ENCODE assay signal across 8 cellular contexts in the genomic region with DNA sequence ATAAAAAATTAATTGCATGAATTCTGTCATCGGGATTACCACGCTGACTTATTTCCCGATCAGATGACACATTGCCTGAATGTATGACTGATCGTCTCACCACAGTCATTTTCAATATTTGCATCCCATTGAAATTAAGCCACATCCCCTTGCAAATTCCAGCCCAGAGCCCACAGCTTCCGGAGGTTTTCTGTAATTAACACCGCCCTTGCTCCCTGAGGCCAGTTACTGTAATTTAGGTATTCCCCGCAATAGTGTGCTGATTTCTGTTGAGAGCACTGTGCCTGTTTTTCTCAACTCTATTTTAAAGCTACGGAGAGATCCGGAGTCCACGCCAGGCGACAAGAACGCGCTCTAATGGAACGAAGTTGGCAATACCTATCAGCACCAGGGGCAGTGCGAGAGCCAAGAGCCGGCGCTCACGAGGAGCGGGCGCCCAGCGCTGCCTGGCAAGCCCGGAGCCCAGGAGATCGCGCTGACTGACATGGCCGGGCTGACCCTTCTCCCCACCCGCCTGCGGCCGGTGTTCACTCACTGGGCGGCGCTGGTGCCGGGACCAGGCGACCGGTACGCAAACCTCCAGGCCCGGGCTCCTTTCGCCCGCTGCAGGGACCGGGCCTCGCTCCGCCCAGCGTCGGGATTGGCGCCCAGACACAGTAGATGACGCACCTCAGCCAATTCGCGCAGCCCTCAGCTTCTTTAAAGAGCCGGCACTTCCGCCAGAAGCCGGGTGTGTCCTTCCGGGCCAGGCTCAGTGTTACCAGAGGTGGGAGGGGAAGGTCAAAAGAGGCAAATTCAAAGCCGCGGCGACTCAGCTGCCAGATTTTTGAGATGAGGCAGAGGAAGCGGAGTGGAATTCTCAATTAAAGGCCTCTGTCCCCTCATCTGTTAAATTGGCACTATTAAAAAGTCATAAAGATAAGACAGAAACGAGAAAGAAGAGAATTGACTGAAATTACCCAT. TPM values are rescaled to one million over a fixed set of nuclear protein-coding genes. Genes with fewer than 3 reads are reported as not detected.
DNase-seq lines count a peak whose midpoint lies in the region; ATAC-seq and TF ChIP-seq lines count a peak whose summit lies in the region.

A gene with protein sequence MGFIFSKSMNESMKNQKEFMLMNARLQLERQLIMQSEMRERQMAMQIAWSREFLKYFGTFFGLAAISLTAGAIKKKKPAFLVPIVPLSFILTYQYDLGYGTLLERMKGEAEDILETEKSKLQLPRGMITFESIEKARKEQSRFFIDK (minus strand): TSS at position 672 of the 963 bp plus-strand sequence. CDS start 5,948 bp downstream, outside the sequence.

- peak within 1 kb of the TSS; percentile 85 for H3K9ac ChIP-seq in NT2/D1 (ENCODE audit: insufficient read length, low read depth)
- H3K9ac ChIP-seq in endocrine pancreas (ENCODE audit: control insufficient read depth, insufficient read depth, low read length), result peak within 1 kb of the TSS; percentile 94
- peak within 1 kb of the TSS; percentile 94 for H3K9ac ChIP-seq in mesenchymal stem cell (ENCODE audit: low read length)

- H3K14ac ChIP-seq in mesenchymal stem cell (ENCODE audit: low read length in 2 of 2), result no peak within 1 kb of the TSS

- peak within 1 kb of the TSS; percentile 0 to 37 for H2BK12ac ChIP-seq in mesenchymal stem cell (ENCODE audit: low read length in 2 of 2)

- H3K27ac ChIP-seq in mesenchymal stem cell (ENCODE audit: low read length, poor library complexity, severe bottlenecking), result peak within 1 kb of the TSS; percentile 59

- intact Hi-C loops in Calu3 (cut with micrococcal nuclease; ENCODE audit: unreplicated experiment), result no loop called here

- WGBS in mesenchymal stem cell, result under 1% methylated on average over 52 of the region's 55 CpGs

- CTCF ChIA-PET in Calu3 (lab: Charles Lee), result interaction anchor here (0.6 to 1.5 kb wide), 4 partner anchors 162 to 251 kb away, joined by 4 to 9 read pairs (median 4); a partner anchor contains a TSS

- peaks cover 16% of the 10 kb centered on the region for H3K36me3 ChIP-seq in NT2/D1 (ENCODE audit: insufficient read depth, insufficient read length, low read length)
- H3K36me3 ChIP-seq in endocrine pancreas (ENCODE audit: control insufficient read depth, insufficient read depth, low read length), result no peaks in the 10 kb centered on the region
- H3K36me3 ChIP-seq in mesenchymal stem cell (ENCODE audit: control insufficient read depth in 1 of 2, insufficient read depth in 2 of 2, low read depth in 1 of 2, low read length in 2 of 2), result peaks cover 12 to 22% of the 10 kb centered on the region in 2 experiments

- H3K27ac Mint-ChIP-seq in Calu3 (ENCODE audit: unreplicated experiment), result peak within 1 kb of the TSS; percentile 60

- H3K4ac ChIP-seq in mesenchymal stem cell (ENCODE audit: low read depth in 1 of 2, low read length in 2 of 2), result peak within 1 kb of the TSS; percentile 80 to 85

- DNase-seq in Calu3, result peak; percentile 85
- peak; percentile 18 to 95 (median 88) for DNase-seq in HUDEP-2 (lab: John Stamatoyannopoulos, UW; ENCODE audit: unreplicated experiment in 76 of 76)
- DNase-seq in NT2/D1 (ENCODE audit: low read depth, low spot score), result peak; percentile 86
- peak; percentile 74 for DNase-seq in activated CD8-positive, alpha-beta memory T cell treated with anti-CD3 and anti-CD28 coated beads, Interleukin-2, amount 50 U/mL, for 1 hour (ENCODE audit: extremely low read depth)
- DNase-seq in mesenchymal stem cell, result peak; percentile 93
- peak; percentile 80 for DNase-seq in stimulated activated CD8-positive, alpha-beta memory T cell treated with anti-CD3 and anti-CD28 coated beads, Interleukin-12 subunit alpha, Interleukin-12 subunit beta, amount 100 ng/mL, for 4 hours (ENCODE audit: low read depth)

- peak within 1 kb of the TSS; percentile 89 for H2AFZ ChIP-seq in mesenchymal stem cell (ENCODE audit: low read depth, low read length)

- H2BK15ac ChIP-seq in mesenchymal stem cell (ENCODE audit: low read depth, poor library complexity, severe bottlenecking), result peak within 1 kb of the TSS; percentile 80

- no peak for TF ChIP-seq CTCF in Calu3 (IDR thresholded peaks at IDR 0.05; ENCODE audit: unreplicated experiment)

- peak within 1 kb of the TSS; percentile 99 for H4K91ac ChIP-seq in mesenchymal stem cell (ENCODE audit: low read length)

- ATAC-seq in GM21381 (IDR thresholded peaks at IDR 0.05; ENCODE audit: unreplicated experiment), result peak; percentile 80

- peaks cover 12% of the 10 kb centered on the region for H3K36me3 Mint-ChIP-seq in Calu3 (ENCODE audit: insufficient read depth, unreplicated experiment)

- H3K9me3 ChIP-seq in NT2/D1 (ENCODE audit: insufficient read depth, low read length) (peaks cover 40% of the 10 kb centered on the region), endocrine pancreas (ENCODE audit: control insufficient read depth, low read length) (no peaks in the 10 kb centered on the region), mesenchymal stem cell (ENCODE audit: control insufficient read depth, low read length) (no peaks in the 10 kb centered on the region)

- peak within 1 kb of the TSS; percentile 79 for H3K4me3 Mint-ChIP-seq in Calu3 (ENCODE audit: low read depth, unreplicated experiment)

- H3K4me1 ChIP-seq in NT2/D1 (ENCODE audit: insufficient read depth, insufficient read length), result no peaks in the 10 kb centered on the region
- H3K4me1 ChIP-seq in endocrine pancreas (ENCODE audit: control insufficient read depth, insufficient read depth, low read length), result no peaks in the 10 kb centered on the region
- H3K4me1 ChIP-seq in mesenchymal stem cell (ENCODE audit: control insufficient read depth, insufficient read depth, low read depth, low read length), result peaks cover 2% of the 10 kb centered on the region

- BruUV-seq in Calu3 (replicated peaks; lab: Mats Ljungman, UMichigan), result TSS peak; percentile 77

- H3K79me1 ChIP-seq in mesenchymal stem cell (replicated peaks; ENCODE audit: low read length, poor library complexity, severe bottlenecking), result peaks cover 7% of the 10 kb centered on the region

- no peaks in the 10 kb centered on the region for H3K27me3 Mint-ChIP-seq in Calu3 (ENCODE audit: unreplicated experiment)

- H3K4me3 ChIP-seq in NT2/D1 (ENCODE audit: insufficient read length, low read depth) (peak within 1 kb of the TSS; percentile 78), endocrine pancreas (ENCODE audit: control insufficient read depth, insufficient read depth, low read length) (peak within 1 kb of the TSS; percentile 79), mesenchymal stem cell (ENCODE audit: insufficient read depth in 1 of 2, low read depth in 1 of 2, low read length in 2 of 2) (peak within 1 kb of the TSS; percentile 77 to 83)

- no peaks in the 10 kb centered on the region for H3K9me3 Mint-ChIP-seq in Calu3 (ENCODE audit: low read depth, unreplicated experiment)

- peak within 1 kb of the TSS; percentile 95 for H4K8ac ChIP-seq in mesenchymal stem cell (ENCODE audit: low read length)

- peak within 1 kb of the TSS; percentile 78 for H3K4me2 ChIP-seq in mesenchymal stem cell (ENCODE audit: low read length, poor library complexity, severe bottlenecking)

- no peak within 1 kb of the TSS for H3K23ac ChIP-seq in mesenchymal stem cell (ENCODE audit: low read length in 2 of 2)

- H3K4me1 Mint-ChIP-seq in Calu3 (ENCODE audit: low read depth, unreplicated experiment), result peaks cover 8% of the 10 kb centered on the region

- no peak within 1 kb of the TSS for H2BK5ac ChIP-seq in mesenchymal stem cell (ENCODE audit: low read depth, low read length, poor library complexity, severe bottlenecking)

- peak within 1 kb of the TSS; percentile 57 for H2AK5ac ChIP-seq in mesenchymal stem cell (ENCODE audit: low read length, severe bottlenecking)

- H2BK120ac ChIP-seq in mesenchymal stem cell (ENCODE audit: low read depth, low read length), result peak within 1 kb of the TSS; percentile 98

- no peaks in the 10 kb centered on the region for H3K27me3 ChIP-seq in NT2/D1 (ENCODE audit: insufficient read depth, insufficient read length)
- H3K27me3 ChIP-seq in endocrine pancreas (ENCODE audit: control insufficient read depth, insufficient read depth, low read length), result no peaks in the 10 kb centered on the region
- no peaks in the 10 kb centered on the region for H3K27me3 ChIP-seq in mesenchymal stem cell (ENCODE audit: control insufficient read depth in 1 of 2, insufficient read depth in 1 of 2, low read length in 2 of 2)

- peak within 1 kb of the TSS; percentile 89 to 96 for H3K18ac ChIP-seq in mesenchymal stem cell (ENCODE audit: low read depth in 1 of 2, low read length in 2 of 2)

RNA-seq across cellular contexts. Expression of the gene that starts here (rescaled TPM):
- 15.1 and 17.4 TPM in 2 replicates for total RNA-seq in Calu3 (2022)
- polyA plus RNA-seq in mesenchymal stem cell (2013, experiment 1 of 2), result 15.5 TPM
- polyA plus RNA-seq in mesenchymal stem cell (2013, experiment 2 of 2), result 20.4 TPM

Comparison
In these comparisons a context has a peak if more than half of its experiments do, and no peak if none do; other contexts are left out.
1. Peak in every context shown above with its lines: DNase-seq, ATAC-seq, H3K4me3 ChIP-seq and H3K27ac ChIP-seq.